In genomic region chr22:23376256-23376655, GRCh38 we compare ENCODE assay signal across 8 cellular contexts.
DNase-seq lines count a peak whose midpoint lies in the region; ATAC-seq and TF ChIP-seq lines count a peak whose summit lies in the region.

No MANE protein-coding gene starts in this region.

- H3K4me3 ChIP-seq in GM06990 (replicated peaks; ENCODE audit: low read depth, low read length) = no peak overlapping the region

- no peaks in the 10 kb centered on the region for H3K4me1 Mint-ChIP-seq in activated CD4-positive, alpha-beta memory T cell treated with anti-CD3 and anti-CD28 coated beads, Interleukin-2, amount 10 ng/mL, durations not matched to agents 7 days and 5 days
- peaks cover 2% of the 10 kb centered on the region for H3K4me1 Mint-ChIP-seq in memory B cell

- CTCF ChIA-PET in activated CD4-positive, alpha-beta memory T cell treated with anti-CD3 and anti-CD28 coated beads, Interleukin-2, amount 10 ng/mL, durations not matched to agents 7 days and 5 days (lab: Charles Lee) = interaction anchor here (1.2 to 1.6 kb wide), 4 partner anchors 8 to 190 kb away, joined by 3 to 5 read pairs (median 4); no protein-coding TSS in a partner anchor

- H3K9me3 Mint-ChIP-seq in activated CD4-positive, alpha-beta memory T cell treated with anti-CD3 and anti-CD28 coated beads, Interleukin-2, amount 10 ng/mL, durations not matched to agents 7 days and 5 days = no peaks in the 10 kb centered on the region
- no peaks in the 10 kb centered on the region for H3K9me3 Mint-ChIP-seq in memory B cell

- H3K27me3 ChIP-seq in GM06990 (replicated peaks; ENCODE audit: control insufficient read depth, insufficient read depth, low read length) = no peaks in the 10 kb centered on the region; the same call in 1 of the 2 replicates

- ATAC-seq in memory B cell (ENCODE audit: low read depth) (peak; percentile 94), HG03432 (IDR thresholded peaks at IDR 0.05; ENCODE audit: unreplicated experiment) (no peak), HG02759 (IDR thresholded peaks at IDR 0.05; ENCODE audit: unreplicated experiment) (no peak)

- in situ Hi-C loops in KBM-7 (cut with MboI; ENCODE audit: low pct_unique_long_range_greater_than_20kb, low sequenced_read_pairs) = no loop called here

- no peaks in the 10 kb centered on the region for H3K36me3 Mint-ChIP-seq in activated CD4-positive, alpha-beta memory T cell treated with anti-CD3 and anti-CD28 coated beads, Interleukin-2, amount 10 ng/mL, durations not matched to agents 7 days and 5 days (ENCODE audit: low read depth)
- H3K36me3 Mint-ChIP-seq in memory B cell = no peaks in the 10 kb centered on the region

- H3K27me3 Mint-ChIP-seq in activated CD4-positive, alpha-beta memory T cell treated with anti-CD3 and anti-CD28 coated beads, Interleukin-2, amount 10 ng/mL, durations not matched to agents 7 days and 5 days = peaks cover 6% of the 10 kb centered on the region
- H3K27me3 Mint-ChIP-seq in memory B cell = peaks cover 18% of the 10 kb centered on the region

- DNase-seq in GM06990 (ENCODE audit: extremely low read depth, insufficient read length) = no peak
- peak; percentile 73 for DNase-seq in KBM-7
- peak; percentile 56 for DNase-seq in activated CD4-positive, alpha-beta memory T cell treated with anti-CD3 and anti-CD28 coated beads, Interleukin-2, amount 10 ng/mL, durations not matched to agents 7 days and 5 days
- peak in 1 of 2 donors; percentile 22 for DNase-seq in memory B cell (ENCODE audit: low spot score in 2 of 2)
- no peak for DNase-seq in substantia nigra (lab: John Stamatoyannopoulos, UW)
- DNase-seq in NCI-H748 (lab: John Stamatoyannopoulos, UW; ENCODE audit: unreplicated experiment) = no peak

- H3K27ac Mint-ChIP-seq in activated CD4-positive, alpha-beta memory T cell treated with anti-CD3 and anti-CD28 coated beads, Interleukin-2, amount 10 ng/mL, durations not matched to agents 7 days and 5 days = no peak overlapping the region
- no peak overlapping the region for H3K27ac Mint-ChIP-seq in memory B cell

- no peaks in the 10 kb centered on the region for H3K36me3 ChIP-seq in GM06990 (ENCODE audit: control insufficient read depth, insufficient read depth, low read length)

- peak; percentile 80 for TF ChIP-seq CTCF in GM06990 (IDR thresholded peaks at IDR 0.05; ENCODE audit: insufficient read depth, low read length, poor library complexity, severe bottlenecking)

- no peak overlapping the region for H3K27ac ChIP-seq in substantia nigra (ENCODE audit: low read depth, low read length, poor library complexity, severe bottlenecking)

- POLR2A ChIA-PET in activated CD4-positive, alpha-beta memory T cell treated with anti-CD3 and anti-CD28 coated beads, Interleukin-2, amount 10 ng/mL, durations not matched to agents 7 days and 5 days (lab: Charles Lee) = no interaction called here

- H3K4me3 Mint-ChIP-seq in activated CD4-positive, alpha-beta memory T cell treated with anti-CD3 and anti-CD28 coated beads, Interleukin-2, amount 10 ng/mL, durations not matched to agents 7 days and 5 days = no peak overlapping the region
- H3K4me3 Mint-ChIP-seq in memory B cell = no peak overlapping the region

Comparison
In these comparisons a context has a peak if more than half of its experiments do, and no peak if none do; other contexts are left out.
1. DNase-seq: peak in KBM-7 (single experiment) and activated CD4-positive, alpha-beta memory T cell treated with anti-CD3 and anti-CD28 coated beads, Interleukin-2, amount 10 ng/mL, durations not matched to agents 7 days and 5 days (single experiment); none in GM06990 (single experiment), substantia nigra (0 of 49) and NCI-H748 (single experiment).